Comparison of ENCODE assay signal across 10 cellular contexts in the genomic region with DNA sequence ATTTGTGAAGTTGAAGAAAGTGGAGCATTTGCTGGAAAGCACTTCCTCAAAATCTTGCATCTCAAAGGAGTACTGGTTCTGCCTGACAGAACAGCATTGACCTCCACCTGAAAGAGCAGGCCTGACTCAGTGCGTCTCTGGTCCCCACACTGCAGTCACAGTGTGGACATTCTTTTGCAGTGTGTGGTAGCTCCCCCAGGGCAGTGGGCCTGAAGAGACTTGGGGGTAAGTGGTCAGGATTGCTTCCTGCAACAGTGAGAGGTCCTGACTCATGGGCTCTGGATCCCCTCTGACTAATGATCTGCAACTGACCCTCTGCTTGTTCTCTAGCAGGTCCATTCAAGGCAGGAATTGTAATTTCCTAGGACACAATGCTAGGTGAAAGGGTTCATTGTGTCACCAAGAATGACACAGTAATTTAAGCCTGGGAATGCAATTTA.
DNase-seq lines count a peak whose midpoint lies in the region; ATAC-seq, FAIRE-seq and TF ChIP-seq lines count a peak whose summit lies in the region.
"Had no signal": no experiment of that assay in that cellular context is flagged by ENCODE, and none has a peak within 500 bp of the region (broad histone marks: within the 10 kb centered on the region; RNA-seq: fewer than 3 reads in every experiment).

No MANE protein-coding gene starts in this region.

- CTCF ChIA-PET in CD8-positive, alpha-beta T cell (lab: Charles Lee), result no interaction called here

- no peaks in the 10 kb centered on the region for H3K27me3 Mint-ChIP-seq in CD8-positive, alpha-beta T cell (ENCODE audit: low read depth)
- H3K27me3 Mint-ChIP-seq: brain had no signal

- H3K9me3 Mint-ChIP-seq in CD8-positive, alpha-beta T cell, result no peaks in the 10 kb centered on the region

- H3K4me1 Mint-ChIP-seq in CD8-positive, alpha-beta T cell (ENCODE audit: low read depth), result no peaks in the 10 kb centered on the region

- H2BK5ac ChIP-seq in mesendoderm (ENCODE audit: low read length), result no peak overlapping the region

- H4K8ac ChIP-seq in mesendoderm (ENCODE audit: low read depth, low read length), result no peak overlapping the region

- TF ChIP-seq CTCF in RWPE2 (IDR thresholded peaks at IDR 0.05; ENCODE audit: poor library complexity, severe bottlenecking), result no peak
- TF ChIP-seq CTCF in D721Med (IDR thresholded peaks at IDR 0.05; ENCODE audit: insufficient read depth, missing control alignments), result no peak
- no peak for TF ChIP-seq CTCF in CD8-positive, alpha-beta T cell (IDR thresholded peaks at IDR 0.05)

- no peak overlapping the region for H4K5ac ChIP-seq in mesendoderm (ENCODE audit: low read length)

- H3K4me3 Mint-ChIP-seq in CD8-positive, alpha-beta T cell, result no peak overlapping the region
- H3K4me3 Mint-ChIP-seq: brain had no signal

- no peaks in the 10 kb centered on the region for H3K79me1 ChIP-seq in mesendoderm (ENCODE audit: low read length)

- no peak overlapping the region for H3K56ac ChIP-seq in mesendoderm (ENCODE audit: low read length)

- peak; percentile 69 for DNase-seq in RWPE2 (ENCODE audit: low spot score)
- DNase-seq in mesendoderm, result peak; percentile 81
- no peak for DNase-seq in medulla oblongata (ENCODE audit: extremely low spot score)
- DNase-seq in D721Med (ENCODE audit: insufficient read length, low spot score), result no peak
- no peak for DNase-seq in CD8-positive, alpha-beta T cell
- DNase-seq: SHP77 had no signal

- no peak overlapping the region for H3K23ac ChIP-seq in mesendoderm (ENCODE audit: low read length)

- WGBS in mesendoderm (ENCODE audit: extremely low coverage, insufficient coverage, low lambda C conversion rate), result no CpG with 5 or more reads among the region's 1 CpG

- H3K4me3 ChIP-seq in RWPE2 (ENCODE audit: severe bottlenecking) (no peak overlapping the region), mesendoderm (ENCODE audit: low read length) (no peak overlapping the region)
- no peak overlapping the region for H3K4me3 ChIP-seq in CD8-positive, alpha-beta T cell (ENCODE audit: low read depth, low read length)

- no peak overlapping the region for H3K4me2 ChIP-seq in mesendoderm (ENCODE audit: low read length)

- ATAC-seq in GM18870 (IDR thresholded peaks at IDR 0.05; ENCODE audit: unreplicated experiment) (peak; percentile 42), HG02870 (IDR thresholded peaks at IDR 0.05; ENCODE audit: unreplicated experiment) (peak; percentile 76), RWPE2 (ENCODE audit: low read depth) (peak; percentile 74), HG02970 (IDR thresholded peaks at IDR 0.05; ENCODE audit: low FRiP score, unreplicated experiment) (no peak)
- ATAC-seq in CD8-positive, alpha-beta T cell, result no peak

- H2AK5ac ChIP-seq in mesendoderm (ENCODE audit: low read length), result no peak overlapping the region

- H3K27me3 ChIP-seq in RWPE2 (ENCODE audit: insufficient read depth, poor library complexity, severe bottlenecking), result no peaks in the 10 kb centered on the region
- H3K27me3 ChIP-seq in mesendoderm (ENCODE audit: insufficient read depth, low read length, poor library complexity), result no peaks in the 10 kb centered on the region
- H3K27me3 ChIP-seq in CD8-positive, alpha-beta T cell (ENCODE audit: insufficient read depth, low read length), result no peaks in the 10 kb centered on the region

- no peaks in the 10 kb centered on the region for H3K36me3 ChIP-seq in RWPE2 (ENCODE audit: low read depth)
- no peaks in the 10 kb centered on the region for H3K36me3 ChIP-seq in mesendoderm (ENCODE audit: control insufficient read depth, insufficient read depth, low read length)
- no peaks in the 10 kb centered on the region for H3K36me3 ChIP-seq in CD8-positive, alpha-beta T cell (ENCODE audit: insufficient read depth, low read length)

- no peak overlapping the region for H3K9ac ChIP-seq in mesendoderm (ENCODE audit: low read length)

- H3K79me2 ChIP-seq in mesendoderm (ENCODE audit: control insufficient read depth, insufficient read depth, low read length), result no peaks in the 10 kb centered on the region

- POLR2A ChIA-PET in CD8-positive, alpha-beta T cell (lab: Charles Lee), result no interaction called here

- H3K27ac ChIP-seq in RWPE2 (ENCODE audit: poor library complexity, severe bottlenecking) (peak overlapping the region; percentile 79), mesendoderm (ENCODE audit: low read depth, low read length) (no peak overlapping the region)
- no peak overlapping the region for H3K27ac ChIP-seq in CD8-positive, alpha-beta T cell (ENCODE audit: low read depth, low read length)

- no peak overlapping the region for H3K4ac ChIP-seq in mesendoderm (ENCODE audit: low read depth, low read length)

- H2BK120ac ChIP-seq in mesendoderm (ENCODE audit: low read depth, low read length), result no peak overlapping the region

- H2BK15ac ChIP-seq in mesendoderm (replicated peaks; ENCODE audit: low read depth), result no peak overlapping the region

- FAIRE-seq in D721Med (lab: Jason Lieb, UNC), result no peak

- H3K18ac ChIP-seq in mesendoderm (ENCODE audit: low read length), result no peak overlapping the region

- H3K4me1 ChIP-seq in RWPE2 (ENCODE audit: insufficient read depth, poor library complexity, severe bottlenecking) (peaks cover 36% of the 10 kb centered on the region), mesendoderm (ENCODE audit: control insufficient read depth, low read depth, low read length) (peaks cover 5% of the 10 kb centered on the region)
- no peaks in the 10 kb centered on the region for H3K4me1 ChIP-seq in CD8-positive, alpha-beta T cell (ENCODE audit: insufficient read depth, low read length)

- no peaks in the 10 kb centered on the region for H3K36me3 Mint-ChIP-seq in CD8-positive, alpha-beta T cell
- H3K36me3 Mint-ChIP-seq: brain had no signal

- H3K9me3 ChIP-seq in RWPE2 (ENCODE audit: severe bottlenecking), result no peaks in the 10 kb centered on the region
- H3K9me3 ChIP-seq in CD8-positive, alpha-beta T cell (ENCODE audit: low read length), result no peaks in the 10 kb centered on the region

- intact Hi-C loops in CD8-positive, alpha-beta T cell (cut with DNase I, micrococcal nuclease), result loop anchor here in 1 of 2 experiments (10.0 kb wide), 1 partner anchor 55 kb away; no protein-coding TSS in a partner anchor

- no peak overlapping the region for H3K27ac Mint-ChIP-seq in CD8-positive, alpha-beta T cell

Comparison
In these comparisons a context has a peak if more than half of its experiments do, and no peak if none do; other contexts are left out.
1. ATAC-seq: peak in GM18870 (single experiment), HG02870 (single experiment) and RWPE2 (single experiment); none in HG02970 (single experiment) and CD8-positive, alpha-beta T cell (single experiment).
2. DNase-seq: peak in RWPE2 (single experiment) and mesendoderm (single experiment); none in medulla oblongata (single experiment), D721Med (single experiment) and CD8-positive, alpha-beta T cell (0 of 7).